Comparison of ENCODE assay signal across 25 cellular contexts in the genomic region with DNA sequence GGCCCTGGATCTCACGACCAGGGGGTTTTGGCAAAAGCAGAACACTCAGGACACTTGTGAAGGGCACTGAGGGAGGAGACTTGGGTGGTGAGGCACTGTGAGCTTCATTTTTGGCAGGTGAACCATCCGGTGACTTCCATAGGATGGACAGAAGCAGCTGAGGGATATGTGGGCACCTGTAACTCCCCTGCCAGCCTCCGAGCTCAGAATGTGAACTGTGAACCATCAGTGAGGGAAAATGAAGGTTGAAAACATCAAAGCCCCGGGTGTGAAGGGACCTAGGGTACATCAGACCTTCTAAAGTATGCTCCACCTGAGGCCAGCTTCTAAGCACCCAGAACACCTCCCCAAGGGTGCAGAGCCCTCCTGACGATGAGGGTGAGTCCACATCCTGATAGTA.
"Had no signal": no experiment of that assay in that cellular context is flagged by ENCODE, and none has a peak within 500 bp of the region (broad histone marks: within the 10 kb centered on the region; RNA-seq: fewer than 3 reads in every experiment).

No MANE protein-coding gene starts in this region.

- H3K4me1 ChIP-seq: stomach, suprapubic skin, testis, tibial artery, tibial nerve, transverse colon, upper lobe of left lung, upper lobe of right lung, uterus, vagina had no signal

- DNase-seq: stimulated activated CD4-positive, alpha-beta T cell treated with anti-CD3 and anti-CD28 coated beads, Interleukin-2, amount 100 ng/mL, for 48 hours; stimulated activated CD4-positive, alpha-beta T cell treated with anti-CD3 and anti-CD28 coated beads, Interleukin-4, amount 100 ng/mL, for 1 hour; stimulated activated CD4-positive, alpha-beta T cell treated with anti-CD3 and anti-CD28 coated beads, Interleukin-4, amount 100 ng/mL, for 24 hours; stimulated activated CD4-positive, alpha-beta T cell treated with anti-CD3 and anti-CD28 coated beads, Interleukin-4, amount 100 ng/mL, for 4 hours; stimulated activated CD8-positive, alpha-beta memory T cell treated with anti-CD3 and anti-CD28 coated beads, Interleukin-4, amount 100 ng/mL, for 48 hours; stimulated activated naive B cell treated with anti-CD40 and anti-IgM and Interleukin-4, amounts not matched to agents 10 μg/mL and 1 μg/mL and 100 μg/mL, for 72 hours; stimulated activated naive CD4-positive, alpha-beta T cell; stimulated activated naive CD4-positive, alpha-beta T cell treated with Interleukin-2 at 50 U/mL for 16 hours; stimulated activated naive CD8-positive, alpha-beta T cell treated with anti-CD3 and anti-CD28 coated beads, Interleukin-15, amount 100 ng/mL, for 72 hours; stimulated activated naive CD8-positive, alpha-beta T cell treated with anti-CD3 and anti-CD28 coated beads, Interleukin-15, Interleukin-2, amounts not matched to agents 100 U/mL and 50 U/mL, for 24 hours; stomach; substantia nigra; testis; thyroid gland; tibial artery; transverse colon; trophoblast cell; upper lobe of left lung; upper lobe of right lung; uterus had no signal

- H3K27ac ChIP-seq: stomach, suprapubic skin, testis, thoracic aorta, thyroid gland, tibial artery, tibial nerve, transverse colon, upper lobe of left lung, upper lobe of right lung, uterus, vagina had no signal

- H3K36me3 ChIP-seq: suprapubic skin, thoracic aorta, thyroid gland, tibial nerve, transverse colon, upper lobe of left lung, upper lobe of right lung, uterus, vagina had no signal

- H3K9me3 ChIP-seq: stomach, suprapubic skin, testis, thoracic aorta, thyroid gland, tibial artery, tibial nerve, transverse colon, upper lobe of left lung, upper lobe of right lung, uterus, vagina had no signal

- H3K4me3 ChIP-seq: stomach, suprapubic skin, testis, thoracic aorta, thyroid gland, tibial artery, tibial nerve, transverse colon, upper lobe of left lung, upper lobe of right lung, uterus, vagina had no signal

- FAIRE-seq: urothelium cell line had no signal

- H3K27me3 ChIP-seq: stomach, suprapubic skin, testis, thyroid gland, tibial artery, tibial nerve, transverse colon, upper lobe of left lung, upper lobe of right lung, uterus, vagina had no signal
